In the genomic region with DNA sequence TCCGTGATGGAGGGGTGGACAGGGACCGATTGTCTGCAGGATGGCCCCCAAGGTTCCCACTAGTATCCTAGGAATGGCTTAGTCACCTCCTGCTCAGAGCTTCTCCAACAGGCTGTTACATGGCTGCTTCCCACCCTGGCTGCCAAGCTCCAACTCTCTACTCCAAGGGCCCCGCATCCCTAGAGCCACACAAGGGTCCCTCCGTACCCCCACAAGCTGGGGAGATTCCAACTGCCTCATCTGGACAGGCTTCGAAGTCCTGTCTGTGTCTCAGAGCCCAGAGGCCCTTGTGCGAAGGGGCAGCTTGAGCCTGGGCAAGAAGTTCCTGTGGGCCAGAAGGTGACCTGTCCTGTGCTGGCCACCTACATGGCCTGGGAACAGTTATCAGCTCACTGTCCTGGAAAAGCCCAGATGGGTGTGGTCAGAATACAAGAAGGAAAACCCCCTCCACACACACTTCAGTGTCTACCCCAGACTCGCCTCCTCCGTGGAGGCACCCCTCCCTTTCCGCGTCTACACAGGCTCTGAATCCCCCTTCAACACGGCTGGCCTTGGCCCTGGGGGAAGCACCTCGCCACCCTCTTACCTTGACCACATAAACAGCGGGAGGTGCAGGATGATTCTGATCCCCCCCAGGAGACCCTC, we compare ENCODE assay signal across 8 cellular contexts. TPM values are rescaled to one million over a fixed set of nuclear protein-coding genes. Genes with fewer than 3 reads are reported as not detected.
A peak's percentile ranks its signal among the peaks of the same experiment; 100 is the strongest.
DNase-seq lines count a peak whose midpoint lies in the region; ATAC-seq and TF ChIP-seq lines count a peak whose summit lies in the region.

No MANE protein-coding gene starts in this region.

- ATAC-seq in GM19023 (IDR thresholded peaks at IDR 0.05; ENCODE audit: unreplicated experiment) (peak; percentile 7), natural killer cell (peak in 1 of 3 donors; percentile 2), HG02884 (IDR thresholded peaks at IDR 0.05; ENCODE audit: unreplicated experiment) (no peak), GM18519 (IDR thresholded peaks at IDR 0.05; ENCODE audit: low FRiP score, unreplicated experiment) (no peak)

- intact Hi-C loops in natural killer cell (cut with micrococcal nuclease) = no loop called here

- peaks cover 0 to 4% of the 10 kb centered on the region in 2 donors for H3K27me3 Mint-ChIP-seq in natural killer cell (ENCODE audit: low read depth in 2 of 2)

- H3K36me3 Mint-ChIP-seq in natural killer cell = no peaks in the 10 kb centered on the region

- H3K27ac Mint-ChIP-seq in natural killer cell = peak overlapping the region; percentile 65 to 80

- peaks cover 5 to 30% of the 10 kb centered on the region in 2 donors for H3K4me1 Mint-ChIP-seq in natural killer cell

- H3K9ac ChIP-seq in duodenal mucosa (ENCODE audit: low read depth in 1 of 2, low read length in 2 of 2) = peak overlapping the region; percentile 82 to 91

- peak overlapping the region; percentile 91 for H3K4me3 Mint-ChIP-seq in natural killer cell

- no peak overlapping the region for H3K27ac ChIP-seq in duodenal mucosa (ENCODE audit: low read depth, low read length)

- H3K9me3 ChIP-seq in duodenal mucosa (ENCODE audit: control insufficient read depth in 1 of 2, low read length in 2 of 2) = no peaks in the 10 kb centered on the region

- peaks cover 0 to 4% of the 10 kb centered on the region in 2 donors for H3K36me3 ChIP-seq in duodenal mucosa (ENCODE audit: control insufficient read depth in 1 of 2, insufficient read depth in 2 of 2, low read length in 2 of 2)

- no peaks in the 10 kb centered on the region for H3K27me3 ChIP-seq in duodenal mucosa (ENCODE audit: control insufficient read depth in 1 of 2, insufficient read depth in 2 of 2, low read length in 2 of 2)

- H3K9me3 Mint-ChIP-seq in natural killer cell = no peaks in the 10 kb centered on the region

- no peak for TF ChIP-seq CTCF in natural killer cell (IDR thresholded peaks at IDR 0.05)

- DNase-seq in NAMALWA (ENCODE audit: low spot score) = peak; percentile 30
- no peak for DNase-seq in natural killer cell
- DNase-seq in NCI-H1436 treated with DMSO at 0.1 percent for 48 hours (lab: John Stamatoyannopoulos, UW) = no peak
- DNase-seq in stimulated activated naive CD4-positive, alpha-beta T cell treated with Interleukin-2 at 50 U/mL for 16 hours (lab: John Stamatoyannopoulos, UW) = no peak

- peak overlapping the region; percentile 85 to 89 for H3K4me3 ChIP-seq in duodenal mucosa (ENCODE audit: low read depth in 1 of 2, low read length in 2 of 2)

- peaks cover 30 to 40% of the 10 kb centered on the region in 2 donors for H3K4me1 ChIP-seq in duodenal mucosa (ENCODE audit: control insufficient read depth in 1 of 2, insufficient read depth in 2 of 2, low read length in 2 of 2)

RNA-seq across cellular contexts. Expression of gene MEAK7, which starts 0.6 kb away (rescaled TPM):
- 1 to 10 TPM; 4.8 to 8.5 (median 4.8) TPM for total RNA-seq in natural killer cell
